In the genomic region with DNA sequence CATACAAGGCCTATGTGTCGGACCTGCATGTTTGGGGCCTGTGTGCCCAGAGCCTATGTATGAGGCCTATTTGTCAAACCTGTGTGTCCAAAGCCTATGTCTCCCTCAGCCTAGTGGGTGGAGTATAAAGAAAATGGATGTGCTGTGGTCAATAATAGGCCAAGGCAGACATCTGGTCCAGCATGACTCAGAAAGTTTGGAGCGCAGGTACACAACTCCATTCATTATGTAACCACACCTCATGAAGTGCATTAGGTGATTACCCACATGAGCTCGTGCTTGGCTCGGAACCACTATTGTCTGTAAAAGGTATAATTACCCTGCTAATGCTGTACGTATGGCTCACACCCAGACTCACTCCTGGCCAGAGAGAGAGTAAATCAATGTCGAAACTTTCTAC, we compare ENCODE assay signal across 18 cellular contexts.
"Had no signal": no experiment of that assay in that cellular context is flagged by ENCODE, and none has a peak within 500 bp of the region (broad histone marks: within the 10 kb centered on the region; RNA-seq: fewer than 3 reads in every experiment).

No MANE protein-coding gene starts in this region.

- H3K4me3 ChIP-seq: colonic mucosa, PC-9 had no signal

- H3K27me3 ChIP-seq: colonic mucosa had no signal

- H3K9me3 ChIP-seq: colonic mucosa had no signal

- H2AFZ ChIP-seq: PC-9 had no signal

- ATAC-seq: activated T-cell treated with anti-CD3 and anti-CD28 coated beads, Interleukin-2, amount 50 U/mL, for 4 hours had no signal

- H3K4me1 ChIP-seq: colonic mucosa had no signal

- H3K4me2 ChIP-seq: PC-9 had no signal

- DNase-seq: activated CD4-positive, alpha-beta memory T cell treated with anti-CD3 and anti-CD28 coated beads for 36 hours; activated CD4-positive, alpha-beta T cell treated with anti-CD3 and anti-CD28 coated beads, Interleukin-2, amount 10 ng/mL, durations not matched to agents 24 days and 14 days; activated CD4-positive, CD25-positive, alpha-beta regulatory T cell treated with anti-CD3 and anti-CD28 coated beads, Interleukin-2, amount 50 U/mL, for 72 hours; activated CD8-positive, alpha-beta memory T cell treated with anti-CD3 and anti-CD28 coated beads for 24 hours; activated gamma-delta T cell; activated naive CD4-positive, alpha-beta T cell treated with anti-CD3 and anti-CD28 coated beads for 36 hours; activated T-cell treated with anti-CD3 and anti-CD28 coated beads, Interleukin-2, amount 50 U/mL, for 4 hours; caudate nucleus; colonic mucosa; KG1; NCI-H1048; NCI-H1417 treated with DMSO at 0.1 percent for 48 hours; NCI-H1694; NCI-H2029; NCI-H446 treated with DMSO at 0.1 percent for 48 hours; NCI-H524 treated with DMSO at 0.1 percent for 48 hours; PC-9; SHP77 treated with DMSO at 0.1 percent for 48 hours had no signal

- H3K36me3 ChIP-seq: colonic mucosa had no signal

- H3K27ac ChIP-seq: colonic mucosa, PC-9 had no signal
